In genomic region chr16:67653131-67654068, GRCh38 we compare ENCODE assay signal across 10 cellular contexts. TPM values are rescaled to one million over a fixed set of nuclear protein-coding genes. Genes with fewer than 3 reads are reported as not detected.
DNase-seq lines count a peak whose midpoint lies in the region; ATAC-seq, FAIRE-seq and TF ChIP-seq lines count a peak whose summit lies in the region.
"Had no signal": no experiment of that assay in that cellular context is flagged by ENCODE, and none has a peak within 500 bp of the region (broad histone marks: within the 10 kb centered on the region; RNA-seq: fewer than 3 reads in every experiment).

No MANE protein-coding gene starts in this region.

- H2AFZ ChIP-seq in OCI-LY7 (ENCODE audit: low read length) = no peak overlapping the region

- H3K27ac ChIP-seq in pancreas (no peak overlapping the region), OCI-LY7 (ENCODE audit: low read depth, low read length, poor library complexity, severe bottlenecking) (no peak overlapping the region)
- H3K27ac ChIP-seq: skin epidermis had no signal

- H3K4me1 Mint-ChIP-seq in Calu3 (ENCODE audit: low read depth, unreplicated experiment) = no peaks in the 10 kb centered on the region

- no peaks in the 10 kb centered on the region for H3K79me2 ChIP-seq in OCI-LY7 (ENCODE audit: insufficient read depth, low read depth, low read length)

- peaks cover 42% of the 10 kb centered on the region for H3K36me3 ChIP-seq in NT2/D1 (ENCODE audit: insufficient read depth, insufficient read length, low read length)
- no peaks in the 10 kb centered on the region for H3K36me3 ChIP-seq in pancreas
- H3K36me3 ChIP-seq in OCI-LY7 (ENCODE audit: insufficient read depth, low read length) = peaks cover 93% of the 10 kb centered on the region

- POLR2A ChIA-PET in OCI-LY7 (lab: Charles Lee) = no interaction called here

- WGBS in pancreas, 2 donors = 2 to 6% methylated on average over 51 to 79 of the region's 79 CpGs

- no peaks in the 10 kb centered on the region; the same call in 1 of the 2 replicates for H4K20me1 ChIP-seq in OCI-LY7 (ENCODE audit: insufficient read depth, low read length)

- TF ChIP-seq CTCF in Calu3 (IDR thresholded peaks at IDR 0.05; ENCODE audit: unreplicated experiment) = peak; percentile 64
- TF ChIP-seq CTCF in epithelial cell of proximal tubule (conservative IDR thresholded peaks at IDR 0.05; ENCODE audit: low read depth, low read length) = peak; percentile 19
- TF ChIP-seq CTCF in pancreas (IDR thresholded peaks at IDR 0.05) = no peak
- no peak for TF ChIP-seq CTCF in OCI-LY7 (conservative IDR thresholded peaks at IDR 0.05; ENCODE audit: low read length)

- peak overlapping the region; percentile 84 for H3K9ac ChIP-seq in NT2/D1 (ENCODE audit: insufficient read length, low read depth)

- no TSS peak for BruUV-seq in Calu3 (replicated peaks; lab: Mats Ljungman, UMichigan)
- no TSS peak for BruUV-seq in OCI-LY7 (replicated peaks; lab: Mats Ljungman, UMichigan)

- H3K9me2 ChIP-seq in OCI-LY7 (ENCODE audit: insufficient read depth, low read length) = no peaks in the 10 kb centered on the region

- ATAC-seq in pancreas = peak; percentile 28 to 61 (median 34)
- ATAC-seq: effector memory CD8-positive, alpha-beta T cell had no signal

- FAIRE-seq in pancreas (lab: Jason Lieb, UNC) = no peak

- peaks cover 74% of the 10 kb centered on the region for H3K27me3 Mint-ChIP-seq in Calu3 (ENCODE audit: unreplicated experiment)
- H3K27me3 Mint-ChIP-seq: effector memory CD8-positive, alpha-beta T cell had no signal

- H3K27me3 ChIP-seq in NT2/D1 (ENCODE audit: insufficient read depth, insufficient read length) (peaks cover 8% of the 10 kb centered on the region), pancreas (peaks cover 0 to 3% (median 0%) of the 10 kb centered on the region in 4 donors)

- DNase-seq in Calu3 (peak; percentile 48), NT2/D1 (ENCODE audit: low read depth, low spot score) (no peak), epithelial cell of proximal tubule (ENCODE audit: low read depth) (no peak), pancreas (peak in 4 of 6 donors; percentile 24 to 84 (median 59)), NCI-H1436 treated with DMSO at 0.1 percent for 48 hours (lab: John Stamatoyannopoulos, UW) (no peak), OCI-LY7 (ENCODE audit: low spot score) (no peak), posterior vena cava (ENCODE audit: low spot score) (no peak), HUDEP-2 (lab: John Stamatoyannopoulos, UW; ENCODE audit: unreplicated experiment in 76 of 76) (no peak)
- DNase-seq: effector memory CD8-positive, alpha-beta T cell had no signal

- no peak overlapping the region for H3K4me2 ChIP-seq in OCI-LY7 (ENCODE audit: low read length)

- CTCF ChIA-PET in Calu3 (lab: Charles Lee) (no interaction called here), OCI-LY7 (lab: Charles Lee; ENCODE audit: unreplicated experiment) (no interaction called here)

- no peak overlapping the region for H3K27ac Mint-ChIP-seq in Calu3 (ENCODE audit: unreplicated experiment)
- H3K27ac Mint-ChIP-seq: effector memory CD8-positive, alpha-beta T cell had no signal

- peak overlapping the region; percentile 57 for H3K4me3 Mint-ChIP-seq in Calu3 (ENCODE audit: low read depth, unreplicated experiment)
- H3K4me3 Mint-ChIP-seq: effector memory CD8-positive, alpha-beta T cell had no signal

- no peaks in the 10 kb centered on the region for H3K9me3 ChIP-seq in NT2/D1 (ENCODE audit: insufficient read depth, low read length)
- H3K9me3 ChIP-seq in pancreas = no peaks in the 10 kb centered on the region
- H3K9me3 ChIP-seq in OCI-LY7 (ENCODE audit: low read length) = no peaks in the 10 kb centered on the region

- intact Hi-C loops in Calu3 (cut with micrococcal nuclease; ENCODE audit: unreplicated experiment) = no loop called here
- intact Hi-C loops in pancreas (cut with DNase I) = no loop called here
- intact Hi-C loops in OCI-LY7 (cut with micrococcal nuclease; ENCODE audit: unreplicated experiment) = no loop called here
- intact Hi-C loops in posterior vena cava (cut with DNase I) = no loop called here

- H3K4me1 ChIP-seq in NT2/D1 (ENCODE audit: insufficient read depth, insufficient read length) (peaks cover 14% of the 10 kb centered on the region), pancreas (peaks cover 0 to 8% (median 6%) of the 10 kb centered on the region in 3 donors), OCI-LY7 (ENCODE audit: insufficient read depth, low read length, poor library complexity, severe bottlenecking) (no peaks in the 10 kb centered on the region)

- H3K9me3 Mint-ChIP-seq in Calu3 (ENCODE audit: low read depth, unreplicated experiment) = no peaks in the 10 kb centered on the region
- H3K9me3 Mint-ChIP-seq: effector memory CD8-positive, alpha-beta T cell had no signal

- peaks cover 21% of the 10 kb centered on the region for H3K36me3 Mint-ChIP-seq in Calu3 (ENCODE audit: insufficient read depth, unreplicated experiment)

- H3K4me3 ChIP-seq in NT2/D1 (ENCODE audit: insufficient read length, low read depth) (peak overlapping the region; percentile 76), epithelial cell of proximal tubule (ENCODE audit: low read depth, low read length) (peak overlapping the region; percentile 50), pancreas (peak overlapping the region; percentile 21 to 47 (median 32)), OCI-LY7 (ENCODE audit: low read depth, low read length, poor library complexity, severe bottlenecking) (no peak overlapping the region)

RNA-seq across cellular contexts. Expression of gene ACD, which starts 6.7 kb away (rescaled TPM):
- 44.0 and 49.9 TPM in 2 replicates for total RNA-seq in Calu3 (2022)
- 71.6 and 73.2 TPM in 2 replicates for total RNA-seq in epithelial cell of proximal tubule
- 10 to 100 TPM in 2 of 6 donors, 1 to 10 TPM in 4; 6.6 to 10.8 (median 9.7) TPM for total RNA-seq in pancreas
- polyA plus RNA-seq in pancreas = 10 to 100 TPM; 16.9 to 29.0 TPM
- total RNA-seq in OCI-LY7 (2014; rRNA removed; shearing (Covaris generic)) = 33.7 and 41.7 TPM in 2 replicates
- 45.4 and 50.2 TPM in 2 replicates for total RNA-seq in OCI-LY7 (2022)
- 10 to 100 TPM; 13.3 to 16.0 TPM for total RNA-seq in posterior vena cava

RNA-seq across cellular contexts. Expression of gene PARD6A, which starts 7.4 kb away (rescaled TPM):
- total RNA-seq in Calu3 (2022) (9.5 and 12.3 TPM in 2 replicates), epithelial cell of proximal tubule (13.3 and 15.9 TPM in 2 replicates), pancreas (10 to 100 TPM in 4 of 6 donors, 1 to 10 TPM in 2; 8.6 to 18.2 (median 15.7) TPM), OCI-LY7 (2022) (10.5 and 14.0 TPM in 2 replicates), posterior vena cava (1 to 10 TPM; 2.9 to 4.6 TPM)
- polyA plus RNA-seq in pancreas = 10 to 100 TPM; 11.6 to 14.3 TPM
- 12.3 and 23.3 TPM in 2 replicates for total RNA-seq in OCI-LY7 (2014; rRNA removed; shearing (Covaris generic))

RNA-seq across cellular contexts. Expression of gene CARMIL2, which starts 8.5 kb away (rescaled TPM):
- total RNA-seq in Calu3 (2022) (4.4 and 4.9 TPM in 2 replicates), epithelial cell of proximal tubule (1.3 and 2.7 TPM in 2 replicates), pancreas (1 to 10 TPM in 5 of 6 donors, under 1 TPM in 1; 0.75 to 2.3 (median 1.3) TPM), OCI-LY7 (2022) (200 and 202 TPM in 2 replicates), posterior vena cava (1 to 10 TPM in 1 of 2 donors, under 1 TPM in 1; 0.67 to 1.8 TPM)
- polyA plus RNA-seq in pancreas = 1 to 10 TPM; 2.5 to 4.3 TPM
- 98.0 and 114 TPM in 2 replicates for total RNA-seq in OCI-LY7 (2014; rRNA removed; shearing (Covaris generic))

RNA-seq across cellular contexts. Expression of gene ENKD1, which starts 13.2 kb away (rescaled TPM):
- total RNA-seq in Calu3 (2022) (22.6 and 23.0 TPM in 2 replicates), epithelial cell of proximal tubule (12.2 and 17.4 TPM in 2 replicates), pancreas (10 to 100 TPM; 24.3 to 60.1 (median 44.2) TPM), OCI-LY7 (2022) (8.1 and 8.4 TPM in 2 replicates), posterior vena cava (10 to 100 TPM; 12.2 to 12.6 TPM)
- 100 to 1,000 TPM; 150 to 171 TPM for polyA plus RNA-seq in pancreas
- 15.7 and 18.3 TPM in 2 replicates for total RNA-seq in OCI-LY7 (2014; rRNA removed; shearing (Covaris generic))

RNA-seq across cellular contexts. Expression of gene C16orf86, which starts 13.2 kb away (rescaled TPM):
- 0.66 and 0.68 TPM in 2 replicates for total RNA-seq in Calu3 (2022)
- total RNA-seq in epithelial cell of proximal tubule = 4.7 and 5.9 TPM in 2 replicates
- total RNA-seq in pancreas = 1 to 10 TPM; 1.4 to 4.1 (median 2.4) TPM
- polyA plus RNA-seq in pancreas = 1 to 10 TPM; 5.7 to 7.6 TPM
- total RNA-seq in OCI-LY7 (2014; rRNA removed; shearing (Covaris generic)) = 4.7 and 8.5 TPM in 2 replicates
- total RNA-seq in OCI-LY7 (2022) = 6.8 and 7.8 TPM in 2 replicates
- total RNA-seq in posterior vena cava = 1 to 10 TPM; 2.7 to 4.8 TPM

Comparison
In these comparisons a context has a peak if more than half of its experiments do, and no peak if none do; other contexts are left out.
1. DNase-seq: peak in Calu3 (single experiment) and pancreas (4 of 6); none in NT2/D1 (single experiment), epithelial cell of proximal tubule (single experiment), NCI-H1436 treated with DMSO at 0.1 percent for 48 hours (single experiment), OCI-LY7 (single experiment), posterior vena cava (single experiment) and HUDEP-2 (0 of 76).
2. CTCF ChIP-seq: peak in Calu3 (single experiment) and epithelial cell of proximal tubule (single experiment); none in pancreas (0 of 4) and OCI-LY7 (single experiment).
3. RNA of gene CARMIL2, which starts 8.5 kb away (total RNA-seq): 98.0 to 202 TPM in OCI-LY7; 4.4 to 4.9 TPM in Calu3, 1.3 to 2.7 TPM in epithelial cell of proximal tubule, 0.67 to 1.8 TPM in posterior vena cava and 0.75 to 2.3 TPM in pancreas; every median in the first group is over 10 times any median in the second.